10 cellular contexts compared by ENCODE assay signal in the genomic region with DNA sequence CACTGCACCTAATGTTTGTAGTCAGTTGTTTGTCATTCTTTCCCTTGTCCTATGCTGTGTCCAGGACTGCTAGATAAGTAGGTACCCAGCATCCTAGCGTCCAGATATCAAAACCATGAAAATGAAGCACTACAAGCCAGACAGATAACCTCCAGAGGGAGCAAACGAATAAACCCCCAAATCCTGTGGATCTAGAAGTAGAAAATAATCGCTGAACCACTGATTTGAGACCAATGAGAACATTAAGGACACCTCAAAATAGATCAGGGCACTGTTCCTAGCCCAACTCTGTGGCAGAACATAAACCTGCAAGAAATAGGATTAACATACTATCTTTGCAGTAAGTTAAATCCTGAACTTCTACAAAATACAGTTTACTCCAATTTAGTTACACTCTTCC. TPM values are rescaled to one million over a fixed set of nuclear protein-coding genes. Genes with fewer than 3 reads are reported as not detected.
DNase-seq lines count a peak whose midpoint lies in the region.
"Had no signal": no experiment of that assay in that cellular context is flagged by ENCODE, and none has a peak within 500 bp of the region (broad histone marks: within the 10 kb centered on the region; RNA-seq: fewer than 3 reads in every experiment).

No MANE protein-coding gene starts in this region.

- H4K20me1 ChIP-seq in Karpas-422 (ENCODE audit: insufficient read depth, low read depth, low read length): no peaks in the 10 kb centered on the region

- POLR2A ChIA-PET in CD4-positive, alpha-beta memory T cell (lab: Charles Lee; ENCODE audit: partially characterized antibody): interaction anchor here (2.4 kb wide), 1 partner anchor 26 kb away, joined by 33 read pairs; a partner anchor contains a TSS

- H3K9ac ChIP-seq in Karpas-422 (ENCODE audit: low read length) (peak overlapping the region; percentile 64), neuronal stem cell (ENCODE audit: low read depth, low read length, poor library complexity) (no peak overlapping the region)

- no peaks in the 10 kb centered on the region for H3K9me2 ChIP-seq in Karpas-422 (replicated peaks; ENCODE audit: insufficient read depth, low read length)

- H3K27ac Mint-ChIP-seq in CD4-positive, alpha-beta memory T cell: peak overlapping the region; percentile 97 to 100 (median 98)

- peaks cover 0 to 7% of the 10 kb centered on the region in 2 donors for H3K36me3 Mint-ChIP-seq in CD4-positive, alpha-beta memory T cell

- no peak overlapping the region for H3K18ac ChIP-seq in neuronal stem cell (ENCODE audit: low read length)

- H3K23ac ChIP-seq in neuronal stem cell (ENCODE audit: low read depth, low read length, poor library complexity): no peak overlapping the region

- peak overlapping the region in 1 of 2 donors; percentile 75 for H3K4me3 ChIP-seq in CD4-positive, alpha-beta memory T cell (ENCODE audit: low read length in 2 of 2)
- H3K4me3 ChIP-seq in Karpas-422 (ENCODE audit: low read length) (peak overlapping the region; percentile 66), neuronal stem cell (ENCODE audit: low read length in 2 of 2) (peak overlapping the region in 1 of 2 donors; percentile 74), SJCRH30 (no peak overlapping the region)
- H3K4me3 ChIP-seq in effector memory CD4-positive, alpha-beta T cell (ENCODE audit: insufficient read depth, low read depth, low read length, poor library complexity, severe bottlenecking): no peak overlapping the region

- H3K27ac ChIP-seq in CD4-positive, alpha-beta memory T cell (ENCODE audit: low read depth, low read length): peak overlapping the region; percentile 91
- H3K27ac ChIP-seq in Karpas-422 (ENCODE audit: low read length) (no peak overlapping the region), neuronal stem cell (replicated peaks; ENCODE audit: low read length) (no peak overlapping the region), SJCRH30 (no peak overlapping the region)
- H3K27ac ChIP-seq in effector memory CD4-positive, alpha-beta T cell (ENCODE audit: insufficient read depth, low read length, poor library complexity, severe bottlenecking): peak overlapping the region; percentile 88

- H2BK5ac ChIP-seq in neuronal stem cell (ENCODE audit: low read length): no peak overlapping the region

- no peak overlapping the region for H2AK5ac ChIP-seq in neuronal stem cell (ENCODE audit: low read depth, low read length)

- intact Hi-C loops in CD4-positive, alpha-beta memory T cell (cut with micrococcal nuclease): no loop called here

- H3K4me3 Mint-ChIP-seq in CD4-positive, alpha-beta memory T cell: peak overlapping the region; percentile 28 to 98 (median 93)

- DNase-seq in CD4-positive, alpha-beta memory T cell: no peak
- no peak for DNase-seq in Karpas-422
- DNase-seq in effector memory CD4-positive, alpha-beta T cell: no peak
- no peak for DNase-seq in neuronal stem cell (ENCODE audit: low spot score)
- DNase-seq in SJCRH30: no peak
- no peak for DNase-seq in NCI-H2029 (lab: John Stamatoyannopoulos, UW)
- DNase-seq in anterior cingulate cortex (lab: John Stamatoyannopoulos, UW): no peak
- no peak for DNase-seq in AML-193 (lab: John Stamatoyannopoulos, UW)
- DNase-seq: activated CD4-positive, alpha-beta T cell treated with anti-CD3 and anti-CD28 coated beads, Interleukin-2, amount 50 U/mL, for 1 hour; NCI-H446 had no signal

- H3K4me1 ChIP-seq in CD4-positive, alpha-beta memory T cell (ENCODE audit: insufficient read depth, low read length): peaks cover 30% of the 10 kb centered on the region
- H3K4me1 ChIP-seq in Karpas-422 (ENCODE audit: low read length) (peaks cover 18% of the 10 kb centered on the region), neuronal stem cell (ENCODE audit: control insufficient read depth in 2 of 2, insufficient read depth in 1 of 2, low read depth in 1 of 2, low read length in 2 of 2) (peaks cover 2% of the 10 kb centered on the region in 2 donors), SJCRH30 (no peaks in the 10 kb centered on the region)
- H3K4me1 ChIP-seq in effector memory CD4-positive, alpha-beta T cell (ENCODE audit: control insufficient read depth, insufficient read depth, low read length, poor library complexity, severe bottlenecking): peaks cover 7% of the 10 kb centered on the region

- no peaks in the 10 kb centered on the region for H3K27me3 ChIP-seq in CD4-positive, alpha-beta memory T cell (ENCODE audit: insufficient read depth, low read length)
- no peaks in the 10 kb centered on the region for H3K27me3 ChIP-seq in Karpas-422 (ENCODE audit: low read length)
- H3K27me3 ChIP-seq in effector memory CD4-positive, alpha-beta T cell (replicated peaks; ENCODE audit: control insufficient read depth, insufficient read depth, low read length, poor library complexity, severe bottlenecking): no peaks in the 10 kb centered on the region
- peaks cover 0 to 67% (median 0%) of the 10 kb centered on the region in 3 experiments for H3K27me3 ChIP-seq in neuronal stem cell (ENCODE audit: control insufficient read depth in 3 of 3, insufficient read depth in 3 of 3, low read depth in 1 of 3, low read length in 3 of 3)
- H3K27me3 ChIP-seq in SJCRH30: no peaks in the 10 kb centered on the region; the same call in 1 of the 2 replicates

- H3K79me1 ChIP-seq in neuronal stem cell (ENCODE audit: low read depth, low read length): no peaks in the 10 kb centered on the region

- no peak overlapping the region for H3K4ac ChIP-seq in neuronal stem cell (ENCODE audit: low read length)

- no peaks in the 10 kb centered on the region for H3K79me2 ChIP-seq in Karpas-422 (ENCODE audit: low read length)

- H4K91ac ChIP-seq in neuronal stem cell (ENCODE audit: low read depth, low read length, poor library complexity): no peak overlapping the region

- no CpG with 5 or more reads among the region's 3 CpGs for WGBS in neuronal stem cell (ENCODE audit: extremely low coverage in 2 of 2, insufficient read length in 2 of 2, insufficient replicate concordance in 1 of 2), 2 donors

- H3K9me3 ChIP-seq in CD4-positive, alpha-beta memory T cell (ENCODE audit: control insufficient read depth in 1 of 2, low read length in 2 of 2): no peaks in the 10 kb centered on the region
- H3K9me3 ChIP-seq in Karpas-422 (ENCODE audit: low read length) (no peaks in the 10 kb centered on the region), neuronal stem cell (replicated peaks in 1 of 2; ENCODE audit: control insufficient read depth in 2 of 2, insufficient read depth in 1 of 2, low read depth in 1 of 2, low read length in 2 of 2) (no peaks in the 10 kb centered on the region), SJCRH30 (replicated peaks) (no peaks in the 10 kb centered on the region)
- H3K9me3 ChIP-seq in effector memory CD4-positive, alpha-beta T cell (ENCODE audit: control insufficient read depth, low read length): no peaks in the 10 kb centered on the region

- H3K27me3 Mint-ChIP-seq in CD4-positive, alpha-beta memory T cell: peaks cover 0 to 2% of the 10 kb centered on the region in 2 donors

- no peak overlapping the region for H2BK12ac ChIP-seq in neuronal stem cell (ENCODE audit: low read length)

- H2AFZ ChIP-seq in Karpas-422 (ENCODE audit: low read length) (peak overlapping the region; percentile 93), neuronal stem cell (ENCODE audit: low read length) (peak overlapping the region; percentile 97)

- no peak overlapping the region for H3K14ac ChIP-seq in neuronal stem cell (ENCODE audit: low read length)

- no peak overlapping the region for H2BK15ac ChIP-seq in neuronal stem cell (ENCODE audit: low read length)

- H3K4me2 ChIP-seq in Karpas-422 (ENCODE audit: low read depth, low read length, poor library complexity, severe bottlenecking) (peak overlapping the region; percentile 69), neuronal stem cell (ENCODE audit: insufficient read depth, low read length, poor library complexity, severe bottlenecking) (no peak overlapping the region)

- H3K9me3 Mint-ChIP-seq in CD4-positive, alpha-beta memory T cell: peaks cover 0 to 6% (median 0%) of the 10 kb centered on the region in 8 donors

- H4K8ac ChIP-seq in neuronal stem cell (ENCODE audit: low read depth, low read length): no peak overlapping the region

- CTCF ChIA-PET in CD4-positive, alpha-beta memory T cell (lab: Charles Lee; ENCODE audit: partially characterized antibody): interaction anchor here (1.5 kb wide), 1 partner anchor 24 kb away, joined by 4 read pairs; no protein-coding TSS in a partner anchor

- H3K36me3 ChIP-seq in CD4-positive, alpha-beta memory T cell (ENCODE audit: insufficient read depth, low read length): no peaks in the 10 kb centered on the region
- H3K36me3 ChIP-seq in Karpas-422 (ENCODE audit: insufficient read depth, low read length): no peaks in the 10 kb centered on the region
- H3K36me3 ChIP-seq in effector memory CD4-positive, alpha-beta T cell (ENCODE audit: control insufficient read depth, insufficient read depth, low read length): no peaks in the 10 kb centered on the region
- H3K36me3 ChIP-seq in neuronal stem cell (replicated peaks in 1 of 2; ENCODE audit: control insufficient read depth in 2 of 2, insufficient read depth in 2 of 2, low read length in 2 of 2): no peaks in the 10 kb centered on the region
- no peaks in the 10 kb centered on the region for H3K36me3 ChIP-seq in SJCRH30

- no peak overlapping the region for H2BK120ac ChIP-seq in neuronal stem cell (ENCODE audit: low read depth, low read length)

- peaks cover 21 to 49% (median 34%) of the 10 kb centered on the region in 4 donors for H3K4me1 Mint-ChIP-seq in CD4-positive, alpha-beta memory T cell

RNA-seq across cellular contexts. Expression of a gene that starts 1.1 kb away (rescaled TPM):
- total RNA-seq in CD4-positive, alpha-beta memory T cell: 1 to 10 TPM; 3.8 to 5.0 TPM
- 1 to 10 TPM; 2.0 to 2.6 TPM for polyA plus RNA-seq in CD4-positive, alpha-beta memory T cell
- total RNA-seq in Karpas-422 (2014; rRNA removed; shearing (Covaris generic); ENCODE audit: low replicate concordance): 0.04 and 0.07 TPM in 2 replicates
- 0.74 TPM for polyA plus RNA-seq in neuronal stem cell (2013, experiment 1 of 2)
- polyA plus RNA-seq in neuronal stem cell (2013, experiment 2 of 2): 0.82 TPM
- total RNA-seq in SJCRH30 (2014; rRNA removed; shearing (Covaris generic)): 0.30 TPM in 1 of 2 replicates, not detected in the other

RNA-seq across cellular contexts. Expression of a gene that starts 25.7 kb away (rescaled TPM):
- total RNA-seq in CD4-positive, alpha-beta memory T cell: 10 to 100 TPM; 24.3 to 27.5 TPM
- polyA plus RNA-seq in CD4-positive, alpha-beta memory T cell: 10 to 100 TPM; 47.8 to 67.8 TPM
- total RNA-seq in Karpas-422 (2014; rRNA removed; shearing (Covaris generic); ENCODE audit: low replicate concordance): 45.5 and 50.8 TPM in 2 replicates
- 41.4 TPM for polyA plus RNA-seq in neuronal stem cell (2013, experiment 1 of 2)
- polyA plus RNA-seq in neuronal stem cell (2013, experiment 2 of 2): 36.6 TPM
- 49.4 and 69.7 TPM in 2 replicates for total RNA-seq in SJCRH30 (2014; rRNA removed; shearing (Covaris generic))

Comparison
In these comparisons a context has a peak if more than half of its experiments do, and no peak if none do; other contexts are left out.
1. H3K27ac ChIP-seq: peak in CD4-positive, alpha-beta memory T cell (single experiment) and effector memory CD4-positive, alpha-beta T cell (single experiment); none in Karpas-422 (single experiment), neuronal stem cell (single experiment) and SJCRH30 (single experiment).